Comparison of ENCODE assay signal across 9 cellular contexts in genomic region chr10:98790817-98791216, GRCh38.
DNase-seq lines count a peak whose midpoint lies in the region; ATAC-seq and TF ChIP-seq lines count a peak whose summit lies in the region.
"Had no signal": no experiment of that assay in that cellular context is flagged by ENCODE, and none has a peak within 500 bp of the region (broad histone marks: within the 10 kb centered on the region; RNA-seq: fewer than 3 reads in every experiment).

No MANE protein-coding gene starts in this region.

- no peak overlapping the region for H3K4me3 Mint-ChIP-seq in GM23338

- peak; percentile 4 for DNase-seq in Ammon's horn (ENCODE audit: low spot score)
- peak; percentile 30 for DNase-seq in GM23338 (ENCODE audit: low spot score)
- no peak for DNase-seq in RWPE2 (ENCODE audit: low spot score)
- DNase-seq in foreskin keratinocyte: no peak
- DNase-seq in left lung: no peak
- DNase-seq in cerebellar nuclear complex (lab: John Stamatoyannopoulos, UW): no peak
- no peak for DNase-seq in head of caudate nucleus
- DNase-seq: activated gamma-delta T cell treated with Interleukin-2 at 50 U/mL for 16 hours had no signal

- ATAC-seq in GM23338 (peak; percentile 39; the same call in 2 of the 3 replicates), RWPE2 (ENCODE audit: low read depth) (no peak), foreskin keratinocyte (no peak), left lung (no peak), HG02870 (IDR thresholded peaks at IDR 0.05; ENCODE audit: unreplicated experiment) (no peak)

- no peak overlapping the region for H3K27ac ChIP-seq in GM23338 (ENCODE audit: low read depth)
- no peak overlapping the region for H3K27ac ChIP-seq in RWPE2 (ENCODE audit: poor library complexity, severe bottlenecking)
- no peak overlapping the region for H3K27ac ChIP-seq in foreskin keratinocyte
- H3K27ac ChIP-seq in left lung: no peak overlapping the region

- no peaks in the 10 kb centered on the region for H3K27me3 ChIP-seq in GM23338 (ENCODE audit: insufficient read depth)
- no peaks in the 10 kb centered on the region for H3K27me3 ChIP-seq in RWPE2 (ENCODE audit: insufficient read depth, poor library complexity, severe bottlenecking)
- H3K27me3 ChIP-seq in foreskin keratinocyte: no peaks in the 10 kb centered on the region
- no peaks in the 10 kb centered on the region for H3K27me3 ChIP-seq in left lung

- peaks cover 2% of the 10 kb centered on the region; the same call in 1 of the 3 replicates for H3K9me3 Mint-ChIP-seq in GM23338

- no peaks in the 10 kb centered on the region for H3K79me2 ChIP-seq in GM23338 (replicated peaks; ENCODE audit: insufficient read depth)

- H3K4me3 ChIP-seq in GM23338: no peak overlapping the region
- no peak overlapping the region for H3K4me3 ChIP-seq in RWPE2 (ENCODE audit: severe bottlenecking)
- no peak overlapping the region for H3K4me3 ChIP-seq in left lung

- no peak overlapping the region for H3K4me2 ChIP-seq in GM23338

- H3K4me1 Mint-ChIP-seq in GM23338: peaks cover 3% of the 10 kb centered on the region; the same call in 1 of the 3 replicates

- TF ChIP-seq CTCF in GM23338 (conservative IDR thresholded peaks at IDR 0.05; ENCODE audit: low read depth in 2 of 2) (peak; percentile 67 to 71), RWPE2 (IDR thresholded peaks at IDR 0.05; ENCODE audit: poor library complexity, severe bottlenecking) (peak; percentile 47), foreskin keratinocyte (conservative IDR thresholded peaks at IDR 0.05) (peak; percentile 54), left lung (IDR thresholded peaks at IDR 0.05) (peak in 1 of 2 donors; percentile 24)

- H3K27ac Mint-ChIP-seq in GM23338: no peak overlapping the region

- no peak overlapping the region for H2AFZ ChIP-seq in GM23338

- no peaks in the 10 kb centered on the region for H3F3A ChIP-seq in GM23338 (replicated peaks; ENCODE audit: low read depth)

- H3K36me3 ChIP-seq in GM23338 (ENCODE audit: insufficient read depth) (no peaks in the 10 kb centered on the region), RWPE2 (ENCODE audit: low read depth) (no peaks in the 10 kb centered on the region), left lung (no peaks in the 10 kb centered on the region)

- no peaks in the 10 kb centered on the region for H3K27me3 Mint-ChIP-seq in GM23338 (ENCODE audit: insufficient read depth, low read depth, poor library complexity)

- no peaks in the 10 kb centered on the region for H4K20me1 ChIP-seq in GM23338 (replicated peaks; ENCODE audit: insufficient read depth)

- intact Hi-C loops in left lung (cut with DNase I): no loop called here
- intact Hi-C loops in head of caudate nucleus (cut with DNase I): no loop called here

- H3K9me2 ChIP-seq in GM23338 (ENCODE audit: insufficient read depth): no peaks in the 10 kb centered on the region

- no peaks in the 10 kb centered on the region for H3K4me1 ChIP-seq in GM23338 (ENCODE audit: insufficient read depth)
- no peaks in the 10 kb centered on the region for H3K4me1 ChIP-seq in RWPE2 (ENCODE audit: insufficient read depth, poor library complexity, severe bottlenecking)
- no peaks in the 10 kb centered on the region for H3K4me1 ChIP-seq in foreskin keratinocyte
- H3K4me1 ChIP-seq in left lung: no peaks in the 10 kb centered on the region

- no peaks in the 10 kb centered on the region for H3K36me3 Mint-ChIP-seq in GM23338 (ENCODE audit: low read depth)

- H3K9me3 ChIP-seq in RWPE2 (ENCODE audit: severe bottlenecking) (no peaks in the 10 kb centered on the region), left lung (no peaks in the 10 kb centered on the region)

TF ChIP-seq in GM23338, 12 proteins besides CTCF, POLR2A, EP300 and RAD21 (continues in another document):
- TF ChIP-seq ZNF462 (CRISPR knock-in tag; IDR thresholded peaks at IDR 0.05): no peak
- no peak for TF ChIP-seq STAT1 (IDR thresholded peaks at IDR 0.05; ENCODE audit: unreplicated experiment)
- TF ChIP-seq ZNF114 (CRISPR knock-in tag; IDR thresholded peaks at IDR 0.05): no peak
- no peak for TF ChIP-seq CREB1 (CRISPR knock-in tag; IDR thresholded peaks at IDR 0.05; ENCODE audit: low read depth)
- TF ChIP-seq REST (IDR thresholded peaks at IDR 0.05; ENCODE audit: unreplicated experiment): no peak
- TF ChIP-seq NANOG (IDR thresholded peaks at IDR 0.05; ENCODE audit: borderline replicate concordance): no peak
- no peak for TF ChIP-seq EZH2phosphoT487 (IDR thresholded peaks at IDR 0.05; ENCODE audit: unreplicated experiment)
- TF ChIP-seq EZH2 (IDR thresholded peaks at IDR 0.05; ENCODE audit: low read depth, unreplicated experiment): no peak

Comparison
In these comparisons a context has a peak if more than half of its experiments do, and no peak if none do; other contexts are left out.
1. DNase-seq: peak in Ammon's horn (single experiment) and GM23338 (single experiment); none in RWPE2 (single experiment), foreskin keratinocyte (0 of 2), left lung (0 of 2), cerebellar nuclear complex (0 of 2) and head of caudate nucleus (0 of 42).